ENCODE assay signal across 1 cellular context in the genomic region with DNA sequence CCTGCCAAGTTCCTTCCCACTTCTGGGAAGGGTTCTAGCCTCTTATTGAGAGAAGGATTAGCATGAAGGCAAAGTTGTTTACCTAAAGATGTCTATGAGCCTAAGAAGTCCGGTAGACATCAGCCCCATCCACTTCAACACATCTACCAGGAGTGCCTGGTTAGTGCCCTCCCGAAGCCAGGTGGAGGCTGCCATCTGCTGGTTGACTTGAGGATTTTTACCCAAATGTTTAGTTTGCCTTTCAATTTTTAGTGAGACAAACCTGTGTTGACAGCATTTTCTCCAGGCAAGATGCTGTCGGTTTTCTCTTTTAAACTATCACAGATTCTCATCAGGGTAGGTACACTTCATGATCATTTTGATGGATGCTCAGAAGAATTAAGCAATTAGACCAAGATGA.
TF ChIP-seq lines count a peak whose summit lies in the region.

No MANE protein-coding gene starts in this region.

TF ChIP-seq in SK-N-SH treated with all-trans-retinoic acid at 6 μM for 48 hours, 23 proteins besides CTCF, POLR2A, EP300 and RAD21 (continued from another document):
- no peak for TF ChIP-seq TOX (CRISPR knock-in tag; IDR thresholded peaks at IDR 0.05; ENCODE audit: borderline replicate concordance)
